ENCODE assay signal across 18 cellular contexts in the genomic region with DNA sequence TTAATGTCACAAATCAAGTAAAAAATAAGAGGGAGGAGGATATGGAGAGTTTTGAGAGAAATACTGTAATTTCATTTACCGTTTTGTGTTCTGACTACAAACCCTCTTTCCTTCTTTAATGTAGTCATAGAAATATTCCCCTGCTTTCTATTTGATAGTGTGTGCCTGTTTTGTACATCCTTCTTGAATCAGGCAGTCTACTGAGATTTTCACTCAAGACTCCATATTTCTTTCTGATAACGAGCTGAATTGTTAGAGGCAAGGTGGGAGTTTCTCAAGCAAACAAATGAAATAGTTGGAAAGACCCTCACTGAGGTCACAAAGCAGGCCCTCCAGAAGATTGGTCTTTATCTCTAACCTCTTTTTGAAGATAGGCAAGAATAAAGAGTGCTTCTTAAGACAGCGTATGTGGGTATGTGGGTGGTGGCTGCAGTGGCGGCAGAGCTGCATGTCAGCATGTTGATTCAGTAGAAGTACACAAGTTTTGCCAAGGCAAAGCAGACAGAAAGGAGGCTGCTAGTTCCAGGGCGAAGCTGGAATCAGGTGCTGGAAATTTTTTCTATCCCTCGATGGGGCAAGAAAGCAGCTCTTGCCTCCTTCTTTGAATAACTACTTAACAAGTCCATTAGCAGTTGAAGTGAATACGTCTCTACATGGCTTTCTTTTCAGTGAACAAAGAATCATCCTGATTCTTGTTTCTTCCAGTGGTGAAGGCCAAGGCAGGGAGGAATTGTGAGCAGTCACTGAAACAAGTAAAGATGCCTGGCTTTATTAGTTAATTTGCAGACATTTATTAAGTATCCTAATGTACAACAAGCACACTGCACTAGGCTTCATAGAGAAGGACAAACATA.
DNase-seq lines count a peak whose midpoint lies in the region; ATAC-seq and TF ChIP-seq lines count a peak whose summit lies in the region.
"Had no signal": no experiment of that assay in that cellular context is flagged by ENCODE, and none has a peak within 500 bp of the region (broad histone marks: within the 10 kb centered on the region; RNA-seq: fewer than 3 reads in every experiment).

No MANE protein-coding gene starts in this region.

- 68 to 77% methylated on average over 7 of the region's 7 CpGs for WGBS in esophagus squamous epithelium, 2 donors

- H3K27ac ChIP-seq in left lung (no peak overlapping the region), tibial artery (peak overlapping the region; percentile 11 to 36), esophagus squamous epithelium (no peak overlapping the region)
- H3K27ac ChIP-seq: adrenal gland, foreskin keratinocyte had no signal

- TF ChIP-seq POLR2A in esophagus squamous epithelium (IDR thresholded peaks at IDR 0.05): no peak

- H3K27me3 ChIP-seq in left lung (no peaks in the 10 kb centered on the region), tibial artery (no peaks in the 10 kb centered on the region), esophagus squamous epithelium (no peaks in the 10 kb centered on the region)
- H3K27me3 ChIP-seq: adrenal gland, foreskin keratinocyte had no signal

- H3K4me3 ChIP-seq in left lung (no peak overlapping the region), tibial artery (no peak overlapping the region), esophagus squamous epithelium (no peak overlapping the region)
- H3K4me3 ChIP-seq: adrenal gland had no signal

- TF ChIP-seq CTCF in left lung (IDR thresholded peaks at IDR 0.05) (no peak), tibial artery (IDR thresholded peaks at IDR 0.05) (no peak), esophagus squamous epithelium (IDR thresholded peaks at IDR 0.05) (no peak)

- no peak overlapping the region for H3K4me3 Mint-ChIP-seq in activated T-cell treated with anti-CD3 and anti-CD28 coated beads, Interleukin-2, amount 50 U/mL, for 24 hours
- peak overlapping the region; percentile 56 for H3K4me3 Mint-ChIP-seq in activated T-helper 17 cell treated with anti-CD3 and anti-CD28 coated beads, Interleukin-2, amount 50 U/mL, for 72 hours
- H3K4me3 Mint-ChIP-seq: immature natural killer cell, type B pancreatic cell had no signal

- H3K9me3 ChIP-seq in left lung (peaks cover 0 to 4% of the 10 kb centered on the region in 2 donors), tibial artery (no peaks in the 10 kb centered on the region), esophagus squamous epithelium (no peaks in the 10 kb centered on the region)

- peak overlapping the region; percentile 60 for H3K27ac Mint-ChIP-seq in activated T-cell treated with anti-CD3 and anti-CD28 coated beads, Interleukin-2, amount 50 U/mL, for 24 hours
- peak overlapping the region; percentile 40 for H3K27ac Mint-ChIP-seq in activated T-helper 17 cell treated with anti-CD3 and anti-CD28 coated beads, Interleukin-2, amount 50 U/mL, for 72 hours
- H3K27ac Mint-ChIP-seq: immature natural killer cell, type B pancreatic cell had no signal

- intact Hi-C loops in left lung (cut with DNase I) (no loop called here), tibial artery (cut with DNase I; ENCODE audit: low total_unique reads) (no loop called here), esophagus squamous epithelium (cut with DNase I) (no loop called here)

- H3K9me3 Mint-ChIP-seq in activated T-cell treated with anti-CD3 and anti-CD28 coated beads, Interleukin-2, amount 50 U/mL, for 24 hours: peaks cover 9% of the 10 kb centered on the region
- no peaks in the 10 kb centered on the region for H3K9me3 Mint-ChIP-seq in activated T-helper 17 cell treated with anti-CD3 and anti-CD28 coated beads, Interleukin-2, amount 50 U/mL, for 72 hours

- no peak for ATAC-seq in activated T-helper 17 cell treated with anti-CD3 and anti-CD28 coated beads, Interleukin-2, amount 50 U/mL, for 72 hours (replicated peaks)
- peak; percentile 75 for ATAC-seq in left lung
- ATAC-seq: foreskin keratinocyte, SK-N-SH treated with all-trans-retinoic acid at 6 μM for 48 hours had no signal

- H3K36me3 ChIP-seq in left lung: no peaks in the 10 kb centered on the region
- H3K36me3 ChIP-seq in tibial artery: no peaks in the 10 kb centered on the region
- no peaks in the 10 kb centered on the region for H3K36me3 ChIP-seq in esophagus squamous epithelium
- H3K36me3 ChIP-seq: adrenal gland had no signal

- H3K4me1 Mint-ChIP-seq in activated T-cell treated with anti-CD3 and anti-CD28 coated beads, Interleukin-2, amount 50 U/mL, for 24 hours (ENCODE audit: low read depth): peaks cover 10% of the 10 kb centered on the region
- peaks cover 5% of the 10 kb centered on the region for H3K4me1 Mint-ChIP-seq in activated T-helper 17 cell treated with anti-CD3 and anti-CD28 coated beads, Interleukin-2, amount 50 U/mL, for 72 hours
- H3K4me1 Mint-ChIP-seq: immature natural killer cell had no signal

- peaks cover 2% of the 10 kb centered on the region for H3K36me3 Mint-ChIP-seq in activated T-cell treated with anti-CD3 and anti-CD28 coated beads, Interleukin-2, amount 50 U/mL, for 24 hours (ENCODE audit: low read depth)
- no peaks in the 10 kb centered on the region for H3K36me3 Mint-ChIP-seq in activated T-helper 17 cell treated with anti-CD3 and anti-CD28 coated beads, Interleukin-2, amount 50 U/mL, for 72 hours (ENCODE audit: low read depth)
- H3K36me3 Mint-ChIP-seq: immature natural killer cell, type B pancreatic cell had no signal

- no peak for DNase-seq in activated T-cell treated with anti-CD3 and anti-CD28 coated beads, Interleukin-2, amount 50 U/mL, for 24 hours
- DNase-seq in activated T-cell treated with anti-CD3 and anti-CD28 coated beads, Interleukin-2, amount 50 U/mL, for 48 hours: no peak
- DNase-seq in left lung (no peak), tibial artery (no peak), SIG-M5 treated with dmso at 0.1 percent for 504 hours (lab: John Stamatoyannopoulos, UW; ENCODE audit: unreplicated experiment) (no peak), esophagus squamous epithelium (lab: John Stamatoyannopoulos, UW) (no peak)
- DNase-seq in stimulated activated CD4-positive, alpha-beta T cell treated with anti-CD3 and anti-CD28 coated beads, Interleukin-15, amount 100 ng/mL, for 24 hours: no peak
- DNase-seq: activated CD8-positive, alpha-beta memory T cell treated with anti-CD3 and anti-CD28 coated beads, Interleukin-2, amount 50 U/mL, for 4 hours; adrenal gland; EL; foreskin keratinocyte; immature natural killer cell; NCI-H1930; NCI-H524; stimulated activated CD4-positive, alpha-beta T cell treated with anti-CD3 and anti-CD28 coated beads, Interleukin-4, amount 100 ng/mL, for 24 hours had no signal

- H3K4me1 ChIP-seq in left lung (no peaks in the 10 kb centered on the region), tibial artery (no peaks in the 10 kb centered on the region), esophagus squamous epithelium (no peaks in the 10 kb centered on the region)
- H3K4me1 ChIP-seq: adrenal gland, foreskin keratinocyte had no signal

- H3K27me3 Mint-ChIP-seq in activated T-cell treated with anti-CD3 and anti-CD28 coated beads, Interleukin-2, amount 50 U/mL, for 24 hours: no peaks in the 10 kb centered on the region
- no peaks in the 10 kb centered on the region for H3K27me3 Mint-ChIP-seq in activated T-helper 17 cell treated with anti-CD3 and anti-CD28 coated beads, Interleukin-2, amount 50 U/mL, for 72 hours
- H3K27me3 Mint-ChIP-seq: type B pancreatic cell had no signal

Comparison
In these comparisons a context has a peak if more than half of its experiments do, and no peak if none do; other contexts are left out.
1. H3K27ac ChIP-seq: peak in tibial artery (2 of 2); none in left lung (0 of 2) and esophagus squamous epithelium (0 of 4).